Comparison of ENCODE assay signal across 10 cellular contexts in genomic region chr22:19760652-19761002, GRCh38. TPM values are rescaled to one million over a fixed set of nuclear protein-coding genes. Genes with fewer than 3 reads are reported as not detected.
A peak's percentile ranks its signal among the peaks of the same experiment; 100 is the strongest.
DNase-seq lines count a peak whose midpoint lies in the region; ATAC-seq, FAIRE-seq and TF ChIP-seq lines count a peak whose summit lies in the region.
"Had no signal": no experiment of that assay in that cellular context is flagged by ENCODE, and none has a peak within 500 bp of the region (broad histone marks: within the 10 kb centered on the region; RNA-seq: fewer than 3 reads in every experiment).

Gene TBX1 (plus strand): TSS chr22:19760778. CDS start chr22:19760844, 66 bp downstream.

- no peak for TF ChIP-seq CTCF in A549 (IDR thresholded peaks at IDR 0.05)
- no peak for TF ChIP-seq CTCF in body of pancreas (IDR thresholded peaks at IDR 0.05)
- no peak for TF ChIP-seq CTCF in omental fat pad (IDR thresholded peaks at IDR 0.05)

- FAIRE-seq in A549 (lab: Jason Lieb, UNC): no peak

- H3K27me3 ChIP-seq in body of pancreas: peaks cover 0 to 35% of the 10 kb centered on the region in 2 donors

- no peak for TF ChIP-seq RAD21 in A549 (conservative IDR thresholded peaks at IDR 0.05 in 1 of 2, IDR thresholded peaks at IDR 0.05 in 1 of 2)

- no peak for TF ChIP-seq EP300 in A549 (IDR thresholded peaks at IDR 0.05)

- TF ChIP-seq POLR2A in A549 (IDR thresholded peaks at IDR 0.05; ENCODE audit: low read length) (peak; percentile 63), body of pancreas (IDR thresholded peaks at IDR 0.05) (no peak)

- H3K27ac Mint-ChIP-seq in activated naive CD8-positive, alpha-beta T cell treated with anti-CD3 and anti-CD28 coated beads for 36 hours: no peak within 1 kb of the TSS

- intact Hi-C loops in body of pancreas (cut with DNase I): no loop called here

- CTCF ChIA-PET in A549 (lab: Yijun Ruan, JAX): no interaction called here

- H3K4me3 ChIP-seq in A549 (peak within 1 kb of the TSS; percentile 36), body of pancreas (no peak within 1 kb of the TSS)

- no peaks in the 10 kb centered on the region for H3K9me3 ChIP-seq in A549
- H3K9me3 ChIP-seq in body of pancreas: no peaks in the 10 kb centered on the region

- H3K36me3 Mint-ChIP-seq in activated naive CD8-positive, alpha-beta T cell treated with anti-CD3 and anti-CD28 coated beads for 36 hours: no peaks in the 10 kb centered on the region

- H3K4me1 Mint-ChIP-seq in activated naive CD8-positive, alpha-beta T cell treated with anti-CD3 and anti-CD28 coated beads for 36 hours: peaks cover 26% of the 10 kb centered on the region

- H3K4me1 ChIP-seq in A549 (peaks cover 4% of the 10 kb centered on the region; the same call in 1 of the 3 replicates), body of pancreas (peaks cover 28% of the 10 kb centered on the region)

- no peaks in the 10 kb centered on the region for H3K9me3 Mint-ChIP-seq in activated naive CD8-positive, alpha-beta T cell treated with anti-CD3 and anti-CD28 coated beads for 36 hours

- peak within 1 kb of the TSS; percentile 78 for H3K4me3 Mint-ChIP-seq in activated naive CD8-positive, alpha-beta T cell treated with anti-CD3 and anti-CD28 coated beads for 36 hours

- H3K27ac ChIP-seq in A549 (peak within 1 kb of the TSS; percentile 65 to 90), body of pancreas (no peak within 1 kb of the TSS)

- peaks cover 81% of the 10 kb centered on the region for H3K27me3 Mint-ChIP-seq in activated naive CD8-positive, alpha-beta T cell treated with anti-CD3 and anti-CD28 coated beads for 36 hours

- no peaks in the 10 kb centered on the region for H3K36me3 ChIP-seq in body of pancreas (replicated peaks in 1 of 2; ENCODE audit: insufficient read depth in 1 of 2, low read depth in 2 of 2)

- H3K4me2 ChIP-seq in A549: peak within 1 kb of the TSS; percentile 59

- ATAC-seq in A549: no peak
- ATAC-seq in GM18867 (IDR thresholded peaks at IDR 0.05; ENCODE audit: unreplicated experiment): no peak
- no peak for ATAC-seq in body of pancreas
- ATAC-seq in left lobe of liver: no peak
- no peak for ATAC-seq in omental fat pad (ENCODE audit: low FRiP score)

- DNase-seq in A549 (ENCODE audit: low read depth in 1 of 2, low spot score in 1 of 2) (no peak), GM03348 (ENCODE audit: low spot score) (peak; percentile 89), myocyte (ENCODE audit: low read depth) (peak; percentile 37), body of pancreas (no peak), left lobe of liver (ENCODE audit: low spot score) (no peak), omental fat pad (ENCODE audit: low spot score) (no peak)
- no peak for DNase-seq in activated naive CD8-positive, alpha-beta T cell treated with anti-CD3 and anti-CD28 coated beads for 36 hours
- DNase-seq: amniotic stem cell; stimulated activated CD4-positive, alpha-beta T cell treated with anti-CD3 and anti-CD28 coated beads, Interleukin-2, amount 100 ng/mL, for 48 hours had no signal

- WGBS in A549 (ENCODE audit: missing lambda C conversion rate): no CpG with 5 or more reads among the region's 56 CpGs
- 1% methylated on average over 23 of the region's 56 CpGs; no CpG with 5 or more reads in 1 of the 2 donors for WGBS in body of pancreas, 2 donors

- POLR2A ChIA-PET in A549 (lab: Yijun Ruan, JAX): no interaction called here

TF ChIP-seq in A549, 52 proteins besides CTCF, POLR2A, EP300 and RAD21:
- TF ChIP-seq KDM5A (IDR thresholded peaks at IDR 0.05): no peak
- no peak for TF ChIP-seq RARB (CRISPR knock-in tag; IDR thresholded peaks at IDR 0.05)
- TF ChIP-seq PHF8 (IDR thresholded peaks at IDR 0.05; ENCODE audit: borderline replicate concordance, low read depth): no peak
- no peak for TF ChIP-seq HDAC2 (IDR thresholded peaks at IDR 0.05)
- no peak for TF ChIP-seq HEYL (CRISPR knock-in tag; IDR thresholded peaks at IDR 0.05)
- TF ChIP-seq MYC (IDR thresholded peaks at IDR 0.05; ENCODE audit: borderline replicate concordance, low read length): no peak
- TF ChIP-seq MAFK (IDR thresholded peaks at IDR 0.05; ENCODE audit: partially characterized antibody): no peak
- no peak for TF ChIP-seq CBX2 (IDR thresholded peaks at IDR 0.05; ENCODE audit: borderline replicate concordance, low read depth)
- TF ChIP-seq NPAS2 (CRISPR knock-in tag; IDR thresholded peaks at IDR 0.05; ENCODE audit: borderline replicate concordance): no peak
- TF ChIP-seq CHD4 (IDR thresholded peaks at IDR 0.05; ENCODE audit: borderline replicate concordance): no peak
- no peak for TF ChIP-seq BHLHE40 (IDR thresholded peaks at IDR 0.05; ENCODE audit: low read depth, low read length)
- TF ChIP-seq GATA3 (IDR thresholded peaks at IDR 0.05; ENCODE audit: borderline replicate concordance): no peak
- TF ChIP-seq EHMT2 (IDR thresholded peaks at IDR 0.05; ENCODE audit: low read depth): no peak
- TF ChIP-seq JUN (IDR thresholded peaks at IDR 0.05): no peak
- no peak for TF ChIP-seq MAZ (IDR thresholded peaks at IDR 0.05; ENCODE audit: borderline replicate concordance, low read depth, low read length)
- no peak for TF ChIP-seq ELK1 (IDR thresholded peaks at IDR 0.05; ENCODE audit: low read depth, low read length)
- TF ChIP-seq HOXB13 (CRISPR knock-in tag; IDR thresholded peaks at IDR 0.05; ENCODE audit: low read depth): no peak
- TF ChIP-seq ZSCAN20 (CRISPR knock-in tag; IDR thresholded peaks at IDR 0.05): no peak

RNA-seq across cellular contexts. Expression of gene TBX1, which starts in this region (rescaled TPM):
- 0.30 and 0.66 TPM in 2 replicates for polyA plus RNA-seq in A549 (2011; rRNA removed)
- polyA plus RNA-seq in A549 (2012; cell fraction: cytosol; rRNA removed): 2.2 and 3.6 TPM in 2 replicates
- 9.3 and 10.3 TPM in 2 replicates for polyA plus RNA-seq in A549 (2012; cell fraction: nucleus; rRNA removed)
- 2.8 to 3.0 TPM (median 2.9 TPM) in 3 replicates for polyA plus RNA-seq in A549 (2017; fragmentation: RNase III; extraction: RNeasy Plus Mini Kit Qiagen cat#74134 plus additional on column Dnase treatment)
- polyA minus RNA-seq in A549 (2011; rRNA and poly(A)+ RNA removed): 0.95 and 1.8 TPM in 2 replicates
- not detected for total RNA-seq in activated naive CD8-positive, alpha-beta T cell treated with anti-CD3 and anti-CD28 coated beads for 36 hours
- total RNA-seq in myocyte: 42.6 and 43.5 TPM in 2 replicates
- 49.6 TPM for polyA plus RNA-seq in myocyte (2012)
- 1 to 10 TPM in 1 of 2 donors, not detected in 1; 1.0 TPM for total RNA-seq in body of pancreas
- 0.40 TPM for total RNA-seq in left lobe of liver
- total RNA-seq in omental fat pad: 1 to 10 TPM in 1 of 4 donors, under 1 TPM in 1, not detected in 2; 0.65 to 2.7 TPM

Comparison
In these comparisons a context has a peak if more than half of its experiments do, and no peak if none do; other contexts are left out.
1. RNA of gene TBX1 (total RNA-seq): 42.6 to 43.5 TPM in myocyte; 0.65 to 2.7 TPM in omental fat pad, 1.0 TPM in body of pancreas, 0.40 TPM in left lobe of liver (single experiment) and not detected in activated naive CD8-positive, alpha-beta T cell treated with anti-CD3 and anti-CD28 coated beads for 36 hours; every median in the first group is over 10 times any median in the second.
2. DNase-seq: peak in GM03348 (single experiment) and myocyte (single experiment); none in A549 (0 of 2), activated naive CD8-positive, alpha-beta T cell treated with anti-CD3 and anti-CD28 coated beads for 36 hours (single experiment), body of pancreas (0 of 4), left lobe of liver (single experiment) and omental fat pad (single experiment).
3. H3K27ac ChIP-seq: peak in A549 (2 of 2); none in body of pancreas (0 of 4).